6 cellular contexts compared by ENCODE assay signal in genomic region chr6:29323332-29323731, GRCh38. TPM values are rescaled to one million over a fixed set of nuclear protein-coding genes. Genes with fewer than 3 reads are reported as not detected.
"Had no signal": no experiment of that assay in that cellular context is flagged by ENCODE, and none has a peak within 500 bp of the region (broad histone marks: within the 10 kb centered on the region; RNA-seq: fewer than 3 reads in every experiment).

No MANE protein-coding gene starts in this region.

RNA-seq across cellular contexts. Expression of gene OR14J1, which starts 21.8 kb away (rescaled TPM):
- total RNA-seq: GM23248, H1, H4, H7, H9, HFFc6 had no signal
- polyA plus RNA-seq: GM23248, H1 had no signal

RNA-seq across cellular contexts. Expression of gene OR5V1, which starts 45.3 kb away (rescaled TPM):
- total RNA-seq: GM23248, H1, H4, H7, H9, HFFc6 had no signal
- polyA plus RNA-seq: GM23248, H1 had no signal

RNA-seq across cellular contexts. Expression of gene OR12D3, which starts 51.8 kb away (rescaled TPM):
- total RNA-seq: GM23248, H1, H4, H7, H9, HFFc6 had no signal
- polyA plus RNA-seq: GM23248, H1 had no signal
